In the genomic region with DNA sequence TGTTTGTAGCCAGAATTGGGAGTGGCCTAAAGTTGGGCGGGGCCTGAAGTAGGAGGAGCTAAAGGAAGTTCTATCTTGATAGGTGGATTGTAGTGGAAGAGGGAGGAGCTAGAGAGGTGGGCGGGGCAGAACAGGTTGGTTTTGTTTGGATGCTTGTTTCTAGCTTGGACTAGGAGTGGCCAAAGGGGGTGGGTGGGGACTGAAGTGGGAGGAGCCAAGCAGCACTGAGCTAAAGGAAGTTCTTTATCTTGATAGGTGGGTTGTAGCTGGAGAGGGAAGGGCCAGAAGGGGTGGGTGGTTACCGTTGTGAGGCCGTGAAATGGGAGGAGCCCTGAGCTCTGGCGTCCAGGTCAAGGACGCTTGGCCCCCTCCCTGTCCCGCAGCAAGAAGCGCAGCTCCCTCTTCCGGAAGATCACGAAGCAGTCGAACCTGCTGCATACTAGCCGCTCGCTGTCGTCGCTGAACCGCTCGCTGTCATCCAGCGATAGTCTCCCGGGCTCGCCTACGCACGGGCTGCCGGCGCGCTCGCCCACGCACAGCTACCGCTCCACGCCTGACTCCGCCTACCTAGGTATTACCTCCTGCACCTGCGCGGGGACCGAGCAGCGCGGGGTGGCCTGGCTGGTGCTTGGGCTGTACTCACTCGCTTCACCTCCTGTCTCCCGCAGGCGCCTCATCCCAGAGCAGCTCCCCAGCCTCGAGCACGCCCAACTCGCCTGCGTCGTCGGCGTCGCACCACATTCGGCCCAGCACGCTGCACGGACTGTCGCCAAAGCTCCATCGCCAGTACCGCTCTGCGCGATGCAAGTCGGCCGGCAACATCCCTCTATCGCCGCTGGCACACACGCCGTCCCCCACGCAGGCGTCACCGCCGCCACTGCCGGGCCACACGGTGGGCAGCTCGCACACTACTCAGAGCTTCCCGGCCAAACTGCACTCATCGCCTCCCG, we compare ENCODE assay signal across 1 cellular context.
TF ChIP-seq lines count a peak whose summit lies in the region.

No MANE protein-coding gene starts in this region.

TF ChIP-seq in IMR-90, 13 proteins besides CTCF, POLR2A, EP300 and RAD21:
- TF ChIP-seq MAZ (IDR thresholded peaks at IDR 0.05; ENCODE audit: borderline replicate concordance, low read depth, low read length), result no peak
- no peak for TF ChIP-seq NFE2L2 (IDR thresholded peaks at IDR 0.05; ENCODE audit: low read depth, low read length)
- TF ChIP-seq CHD1 (IDR thresholded peaks at IDR 0.05; ENCODE audit: low read depth, low read length), result no peak
- no peak for TF ChIP-seq RFX5 (IDR thresholded peaks at IDR 0.05; ENCODE audit: low read depth, low read length)
- no peak for TF ChIP-seq SMC3 (IDR thresholded peaks at IDR 0.05; ENCODE audit: low read depth, low read length)
- TF ChIP-seq MXI1 (IDR thresholded peaks at IDR 0.05; ENCODE audit: borderline replicate concordance, low read depth, low read length), result no peak
- TF ChIP-seq FOS (IDR thresholded peaks at IDR 0.05; ENCODE audit: low read depth, low read length), result no peak
- no peak for TF ChIP-seq MAFK (IDR thresholded peaks at IDR 0.05; ENCODE audit: low read depth, low read length)
- no peak for TF ChIP-seq RCOR1 (IDR thresholded peaks at IDR 0.05; ENCODE audit: insufficient replicate concordance, low read length)
- TF ChIP-seq, protein P1, sequence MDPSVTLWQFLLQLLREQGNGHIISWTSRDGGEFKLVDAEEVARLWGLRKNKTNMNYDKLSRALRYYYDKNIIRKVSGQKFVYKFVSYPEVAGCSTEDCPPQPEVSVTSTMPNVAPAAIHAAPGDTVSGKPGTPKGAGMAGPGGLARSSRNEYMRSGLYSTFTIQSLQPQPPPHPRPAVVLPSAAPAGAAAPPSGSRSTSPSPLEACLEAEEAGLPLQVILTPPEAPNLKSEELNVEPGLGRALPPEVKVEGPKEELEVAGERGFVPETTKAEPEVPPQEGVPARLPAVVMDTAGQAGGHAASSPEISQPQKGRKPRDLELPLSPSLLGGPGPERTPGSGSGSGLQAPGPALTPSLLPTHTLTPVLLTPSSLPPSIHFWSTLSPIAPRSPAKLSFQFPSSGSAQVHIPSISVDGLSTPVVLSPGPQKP (IDR thresholded peaks at IDR 0.05; ENCODE audit: borderline replicate concordance, low read depth, low read length), result no peak
